ENCODE assay signal across 10 cellular contexts in genomic region chr1:26999440-26999987, GRCh38. TPM values are rescaled to one million over a fixed set of nuclear protein-coding genes. Genes with fewer than 3 reads are reported as not detected.
DNase-seq lines count a peak whose midpoint lies in the region; TF ChIP-seq lines count a peak whose summit lies in the region.
"Had no signal": no experiment of that assay in that cellular context is flagged by ENCODE, and none has a peak within 500 bp of the region (broad histone marks: within the 10 kb centered on the region; RNA-seq: fewer than 3 reads in every experiment).

No MANE protein-coding gene starts in this region.

- peaks cover 9% of the 10 kb centered on the region for H3K27me3 ChIP-seq in cardiac muscle cell

- peak overlapping the region; percentile 18 for H3K27ac Mint-ChIP-seq in Calu3 (ENCODE audit: unreplicated experiment)

- no peak for TF ChIP-seq POLR2A in erythroblast (IDR thresholded peaks at IDR 0.05; ENCODE audit: low read length)

- H3K4me3 ChIP-seq in cardiac muscle cell, result no peak overlapping the region

- no peaks in the 10 kb centered on the region for H3K9me3 ChIP-seq in cardiac muscle cell (ENCODE audit: low read depth)

- H3K4me3 Mint-ChIP-seq in Calu3 (ENCODE audit: low read depth, unreplicated experiment), result peak overlapping the region; percentile 81

- CTCF ChIA-PET in Calu3 (lab: Charles Lee), result interaction anchor here (1.6 kb wide), 1 partner anchor 98 kb away, joined by 3 read pairs; no protein-coding TSS in a partner anchor

- BruUV-seq in Calu3 (replicated peaks; lab: Mats Ljungman, UMichigan), result no TSS peak

- TF ChIP-seq CTCF in Calu3 (IDR thresholded peaks at IDR 0.05; ENCODE audit: unreplicated experiment) (no peak), cardiac muscle cell (IDR thresholded peaks at IDR 0.05; ENCODE audit: low read depth, low read length) (no peak)

- no peaks in the 10 kb centered on the region for H3K9me3 Mint-ChIP-seq in Calu3 (ENCODE audit: low read depth, unreplicated experiment)

- H3K36me3 Mint-ChIP-seq in Calu3 (ENCODE audit: insufficient read depth, unreplicated experiment), result peaks cover 97% of the 10 kb centered on the region

- H3K27me3 Mint-ChIP-seq in Calu3 (ENCODE audit: unreplicated experiment), result no peaks in the 10 kb centered on the region

- no peaks in the 10 kb centered on the region for H3K36me3 ChIP-seq in cardiac muscle cell

- peaks cover 36% of the 10 kb centered on the region for H3K4me1 ChIP-seq in cardiac muscle cell (ENCODE audit: low read depth)

- peak overlapping the region; percentile 93 for H3K27ac ChIP-seq in cardiac muscle cell

- DNase-seq in Calu3 (no peak), SW480 (ENCODE audit: low spot score) (peak; percentile 82), cardiac muscle cell (ENCODE audit: low read depth in 1 of 2, low spot score in 1 of 2) (peak; percentile 89 to 99), posterior vena cava (ENCODE audit: low spot score) (peak; percentile 88), DMS53 (lab: John Stamatoyannopoulos, UW) (no peak), erythroblast (lab: John Stamatoyannopoulos, UW) (no peak), GM19238 (ENCODE audit: insufficient read length, low spot score) (no peak)
- no peak for DNase-seq in stimulated activated naive CD4-positive, alpha-beta T cell (lab: John Stamatoyannopoulos, UW)
- DNase-seq: activated effector memory CD4-positive, alpha-beta T cell treated with anti-CD3 and anti-CD28 coated beads, Interleukin-2, amount 50 U/mL, for 16 hours; NCI-H2081 had no signal

- H3K4me1 Mint-ChIP-seq in Calu3 (ENCODE audit: low read depth, unreplicated experiment), result peaks cover 23% of the 10 kb centered on the region

- intact Hi-C loops in Calu3 (cut with micrococcal nuclease; ENCODE audit: unreplicated experiment) (no loop called here), posterior vena cava (cut with DNase I) (loop anchor here in 1 of 2 donors (5.0 kb wide), 2 partner anchors 43 to 98 kb away; no protein-coding TSS in a partner anchor)

RNA-seq across cellular contexts. Expression of gene TRNP1, which starts 6.0 kb away (rescaled TPM):
- total RNA-seq in Calu3 (2022), result 195 and 277 TPM in 2 replicates
- 61.7 and 63.7 TPM in 2 replicates for total RNA-seq in cardiac muscle cell
- polyA plus RNA-seq in cardiac muscle cell, result 42.9 and 55.5 TPM in 2 replicates
- total RNA-seq in posterior vena cava, result 10 to 100 TPM; 10.7 to 13.2 TPM

RNA-seq across cellular contexts. Expression of gene TENT5B, which starts 13.1 kb away (rescaled TPM):
- 0.59 and 1.0 TPM in 2 replicates for total RNA-seq in Calu3 (2022)
- total RNA-seq in cardiac muscle cell, result 8.8 and 9.4 TPM in 2 replicates
- 6.8 and 8.5 TPM in 2 replicates for polyA plus RNA-seq in cardiac muscle cell
- total RNA-seq in posterior vena cava, result 10 to 100 TPM; 41.2 to 43.7 TPM

RNA-seq across cellular contexts. Expression of gene KDF1, which starts 39.2 kb away (rescaled TPM):
- total RNA-seq in Calu3 (2022) (18.9 and 19.4 TPM in 2 replicates), cardiac muscle cell (0.63 and 0.67 TPM in 2 replicates), posterior vena cava (not detected)
- 0.35 and 0.37 TPM in 2 replicates for polyA plus RNA-seq in cardiac muscle cell

Comparison
In these comparisons a context has a peak if more than half of its experiments do, and no peak if none do; other contexts are left out.
1. DNase-seq: peak in SW480 (single experiment), cardiac muscle cell (2 of 2) and posterior vena cava (single experiment); none in Calu3 (single experiment), DMS53 (single experiment), erythroblast (0 of 2), stimulated activated naive CD4-positive, alpha-beta T cell (0 of 6) and GM19238 (single experiment).
2. RNA of gene KDF1, which starts 39.2 kb away (total RNA-seq): 18.9 to 19.4 TPM in Calu3; 0.63 to 0.67 TPM in cardiac muscle cell and not detected in posterior vena cava; every median in the first group is over 10 times any median in the second.